10 cellular contexts compared by ENCODE assay signal in genomic region chr16:74304164-74304834, GRCh38. TPM values are rescaled to one million over a fixed set of nuclear protein-coding genes. Genes with fewer than 3 reads are reported as not detected.
DNase-seq lines count a peak whose midpoint lies in the region; ATAC-seq and TF ChIP-seq lines count a peak whose summit lies in the region.
"Had no signal": no experiment of that assay in that cellular context is flagged by ENCODE, and none has a peak within 500 bp of the region (broad histone marks: within the 10 kb centered on the region; RNA-seq: fewer than 3 reads in every experiment).

No MANE protein-coding gene starts in this region.

- no peak for ATAC-seq in activated CD8-positive, alpha-beta T cell treated with anti-CD3 and anti-CD28 coated beads for 36 hours
- ATAC-seq in activated CD8-positive, alpha-beta T cell treated with anti-CD3 and anti-CD28 coated beads, Interleukin-2, amount 10 ng/mL, durations not matched to agents 7 days and 5 days = no peak

- H3K27ac Mint-ChIP-seq in activated CD8-positive, alpha-beta T cell treated with anti-CD3 and anti-CD28 coated beads for 36 hours = no peak overlapping the region
- no peak overlapping the region for H3K27ac Mint-ChIP-seq in activated CD8-positive, alpha-beta T cell treated with anti-CD3 and anti-CD28 coated beads, Interleukin-2, amount 10 ng/mL, durations not matched to agents 7 days and 5 days
- H3K27ac Mint-ChIP-seq: activated naive CD8-positive, alpha-beta T cell had no signal

- POLR2A ChIA-PET in activated CD8-positive, alpha-beta T cell treated with anti-CD3 and anti-CD28 coated beads for 36 hours (lab: Charles Lee) = interaction anchor here (0.6 to 1.1 kb wide), 2 partner anchors 9 to 339 kb away, joined by 3 read pairs; no protein-coding TSS in a partner anchor
- POLR2A ChIA-PET in activated CD8-positive, alpha-beta T cell treated with anti-CD3 and anti-CD28 coated beads, Interleukin-2, amount 10 ng/mL, durations not matched to agents 7 days and 5 days (lab: Charles Lee) = no interaction called here

- CTCF ChIA-PET in activated CD8-positive, alpha-beta T cell treated with anti-CD3 and anti-CD28 coated beads for 36 hours (lab: Charles Lee) = interaction anchor here (1.3 to 1.6 kb wide), 3 partner anchors 12 to 23 kb away, joined by 3 to 5 read pairs (median 3); no protein-coding TSS in a partner anchor
- CTCF ChIA-PET in activated CD8-positive, alpha-beta T cell treated with anti-CD3 and anti-CD28 coated beads, Interleukin-2, amount 10 ng/mL, durations not matched to agents 7 days and 5 days (lab: Charles Lee) = interaction anchor here (0.8 to 1.5 kb wide), 5 partner anchors 10 to 558 kb away, joined by 3 to 4 read pairs (median 4); no protein-coding TSS in a partner anchor

- no peaks in the 10 kb centered on the region for H3K9me3 Mint-ChIP-seq in activated CD8-positive, alpha-beta T cell treated with anti-CD3 and anti-CD28 coated beads for 36 hours
- H3K9me3 Mint-ChIP-seq in activated CD8-positive, alpha-beta T cell treated with anti-CD3 and anti-CD28 coated beads, Interleukin-2, amount 10 ng/mL, durations not matched to agents 7 days and 5 days (ENCODE audit: insufficient read depth) = no peaks in the 10 kb centered on the region

- no peaks in the 10 kb centered on the region for H3K27me3 Mint-ChIP-seq in activated CD8-positive, alpha-beta T cell treated with anti-CD3 and anti-CD28 coated beads for 36 hours
- H3K27me3 Mint-ChIP-seq in activated CD8-positive, alpha-beta T cell treated with anti-CD3 and anti-CD28 coated beads, Interleukin-2, amount 10 ng/mL, durations not matched to agents 7 days and 5 days (ENCODE audit: low read depth) = no peaks in the 10 kb centered on the region
- H3K27me3 Mint-ChIP-seq: activated naive CD8-positive, alpha-beta T cell had no signal

- intact Hi-C loops in activated CD8-positive, alpha-beta T cell treated with anti-CD3 and anti-CD28 coated beads for 36 hours (cut with micrococcal nuclease) = no loop called here

- DNase-seq in activated CD8-positive, alpha-beta T cell treated with anti-CD3 and anti-CD28 coated beads for 36 hours = no peak
- DNase-seq in activated CD8-positive, alpha-beta T cell treated with anti-CD3 and anti-CD28 coated beads, Interleukin-2, amount 10 ng/mL, durations not matched to agents 7 days and 5 days = no peak
- peak; percentile 52 for DNase-seq in NAMALWA (ENCODE audit: low spot score)
- DNase-seq in epithelial cell of proximal tubule (ENCODE audit: low read depth) = no peak
- peak; percentile 28 for DNase-seq in superior temporal gyrus (ENCODE audit: extremely low spot score)
- no peak for DNase-seq in NCI-H2029 treated with DMSO at 0.1 percent for 48 hours (lab: John Stamatoyannopoulos, UW)
- no peak for DNase-seq in nucleus accumbens (lab: John Stamatoyannopoulos, UW)
- DNase-seq in NCI-H1105 (lab: John Stamatoyannopoulos, UW) = no peak

- H3K36me3 Mint-ChIP-seq in activated CD8-positive, alpha-beta T cell treated with anti-CD3 and anti-CD28 coated beads for 36 hours (ENCODE audit: low read depth) = peaks cover 60% of the 10 kb centered on the region
- H3K36me3 Mint-ChIP-seq in activated CD8-positive, alpha-beta T cell treated with anti-CD3 and anti-CD28 coated beads, Interleukin-2, amount 10 ng/mL, durations not matched to agents 7 days and 5 days (ENCODE audit: low read depth) = peaks cover 69% of the 10 kb centered on the region

- no peak overlapping the region for H3K4me3 ChIP-seq in epithelial cell of proximal tubule (ENCODE audit: low read depth, low read length)
- H3K4me3 ChIP-seq: suprapubic skin had no signal

- no peak overlapping the region for H3K4me3 Mint-ChIP-seq in activated CD8-positive, alpha-beta T cell treated with anti-CD3 and anti-CD28 coated beads for 36 hours
- no peak overlapping the region for H3K4me3 Mint-ChIP-seq in activated CD8-positive, alpha-beta T cell treated with anti-CD3 and anti-CD28 coated beads, Interleukin-2, amount 10 ng/mL, durations not matched to agents 7 days and 5 days
- H3K4me3 Mint-ChIP-seq: activated naive CD8-positive, alpha-beta T cell had no signal

- H3K4me1 Mint-ChIP-seq in activated CD8-positive, alpha-beta T cell treated with anti-CD3 and anti-CD28 coated beads for 36 hours (ENCODE audit: low read depth) = peaks cover 15% of the 10 kb centered on the region
- peaks cover 14% of the 10 kb centered on the region for H3K4me1 Mint-ChIP-seq in activated CD8-positive, alpha-beta T cell treated with anti-CD3 and anti-CD28 coated beads, Interleukin-2, amount 10 ng/mL, durations not matched to agents 7 days and 5 days (ENCODE audit: low read depth)

- peak; percentile 30 for TF ChIP-seq CTCF in activated CD8-positive, alpha-beta T cell treated with anti-CD3 and anti-CD28 coated beads for 36 hours (IDR thresholded peaks at IDR 0.05)
- peak; percentile 53 for TF ChIP-seq CTCF in epithelial cell of proximal tubule (conservative IDR thresholded peaks at IDR 0.05; ENCODE audit: low read depth, low read length)

RNA-seq across cellular contexts. Expression of gene PSMD7, which starts 7.7 kb away (rescaled TPM):
- 100 to 1,000 TPM; 103 to 119 TPM for total RNA-seq in activated CD8-positive, alpha-beta T cell treated with anti-CD3 and anti-CD28 coated beads for 36 hours
- 10 to 100 TPM; 95.1 to 96.1 TPM for total RNA-seq in activated CD8-positive, alpha-beta T cell treated with anti-CD3 and anti-CD28 coated beads, Interleukin-2, amount 10 ng/mL, durations not matched to agents 7 days and 5 days
- 99.1 and 130 TPM in 2 replicates for total RNA-seq in epithelial cell of proximal tubule

Comparison
In these comparisons a context has a peak if more than half of its experiments do, and no peak if none do; other contexts are left out.
1. DNase-seq: peak in NAMALWA (single experiment) and superior temporal gyrus (single experiment); none in activated CD8-positive, alpha-beta T cell treated with anti-CD3 and anti-CD28 coated beads for 36 hours (single experiment), activated CD8-positive, alpha-beta T cell treated with anti-CD3 and anti-CD28 coated beads, Interleukin-2, amount 10 ng/mL, durations not matched to agents 7 days and 5 days (single experiment), epithelial cell of proximal tubule (single experiment), NCI-H2029 treated with DMSO at 0.1 percent for 48 hours (single experiment), nucleus accumbens (0 of 56) and NCI-H1105 (single experiment).